Comparison of ENCODE assay signal across 35 cellular contexts in the genomic region with DNA sequence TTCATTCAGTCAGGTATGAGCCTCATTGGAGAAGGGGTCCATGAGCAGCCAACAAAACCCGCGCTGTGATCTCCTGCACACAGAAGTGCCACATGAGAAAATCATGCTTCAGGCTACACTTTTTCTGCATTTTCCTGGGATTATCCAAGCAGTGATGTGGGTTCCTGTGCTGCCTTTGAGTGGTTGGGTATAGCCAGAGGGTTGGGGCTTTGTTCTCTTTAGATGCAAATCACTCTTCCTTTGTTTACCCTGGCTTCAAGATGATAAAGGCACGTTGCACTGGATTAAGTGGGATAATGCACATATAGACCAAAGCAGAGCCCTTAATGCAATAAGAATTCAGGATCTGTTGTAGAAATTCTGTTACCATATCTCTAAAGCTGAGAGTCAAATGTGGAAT. TPM values are rescaled to one million over a fixed set of nuclear protein-coding genes. Genes with fewer than 3 reads are reported as not detected.
"Had no signal": no experiment of that assay in that cellular context is flagged by ENCODE, and none has a peak within 500 bp of the region (broad histone marks: within the 10 kb centered on the region; RNA-seq: fewer than 3 reads in every experiment).

No MANE protein-coding gene starts in this region.

- H3K4me3 ChIP-seq: pancreas, prostate gland, sigmoid colon, upper lobe of left lung, vagina had no signal

- H3K27ac Mint-ChIP-seq: activated naive CD4-positive, alpha-beta T cell treated with anti-CD3 and anti-CD28 coated beads, Interleukin-2, amount 10 ng/mL, durations not matched to agents 7 days and 5 days; activated naive CD8-positive, alpha-beta T cell treated with anti-CD3 and anti-CD28 coated beads, Interleukin-2, amount 10 ng/mL, durations not matched to agents 7 days and 5 days; naive B cell; stimulated activated memory B cell treated with anti-CD40 and anti-IgM and Interleukin-4, amounts not matched to agents 10 μg/mL and 1 μg/mL and 100 μg/mL, for 72 hours; stimulated activated naive CD8-positive, alpha-beta T cell treated with anti-CD3 and anti-CD28 coated beads, Interleukin-15, amount 100 ng/mL, for 72 hours had no signal

- H3K9me3 Mint-ChIP-seq: activated naive CD4-positive, alpha-beta T cell treated with anti-CD3 and anti-CD28 coated beads, Interleukin-2, amount 10 ng/mL, durations not matched to agents 7 days and 5 days; stimulated activated memory B cell treated with anti-CD40 and anti-IgM and Interleukin-4, amounts not matched to agents 10 μg/mL and 1 μg/mL and 100 μg/mL, for 72 hours; stimulated activated naive CD8-positive, alpha-beta T cell treated with anti-CD3 and anti-CD28 coated beads, Interleukin-15, amount 100 ng/mL, for 72 hours had no signal

- H3K4me3 Mint-ChIP-seq: activated naive CD4-positive, alpha-beta T cell treated with anti-CD3 and anti-CD28 coated beads, Interleukin-2, amount 10 ng/mL, durations not matched to agents 7 days and 5 days; activated naive CD8-positive, alpha-beta T cell treated with anti-CD3 and anti-CD28 coated beads, Interleukin-2, amount 10 ng/mL, durations not matched to agents 7 days and 5 days; naive B cell; stimulated activated memory B cell treated with anti-CD40 and anti-IgM and Interleukin-4, amounts not matched to agents 10 μg/mL and 1 μg/mL and 100 μg/mL, for 72 hours; stimulated activated naive CD8-positive, alpha-beta T cell treated with anti-CD3 and anti-CD28 coated beads, Interleukin-15, amount 100 ng/mL, for 72 hours had no signal

- H3K9me3 ChIP-seq: pancreas, prostate gland, sigmoid colon, upper lobe of left lung, vagina had no signal

- H3K27ac ChIP-seq: brain microvascular endothelial cell, pancreas, prostate gland, sigmoid colon, upper lobe of left lung, vagina had no signal

- H3K27me3 Mint-ChIP-seq: activated naive CD4-positive, alpha-beta T cell treated with anti-CD3 and anti-CD28 coated beads, Interleukin-2, amount 10 ng/mL, durations not matched to agents 7 days and 5 days; activated naive CD8-positive, alpha-beta T cell treated with anti-CD3 and anti-CD28 coated beads, Interleukin-2, amount 10 ng/mL, durations not matched to agents 7 days and 5 days; naive B cell; stimulated activated memory B cell treated with anti-CD40 and anti-IgM and Interleukin-4, amounts not matched to agents 10 μg/mL and 1 μg/mL and 100 μg/mL, for 72 hours; stimulated activated naive CD8-positive, alpha-beta T cell treated with anti-CD3 and anti-CD28 coated beads, Interleukin-15, amount 100 ng/mL, for 72 hours had no signal

- H3K36me3 ChIP-seq: brain microvascular endothelial cell, pancreas, prostate gland, sigmoid colon, upper lobe of left lung had no signal

- FAIRE-seq: astrocyte, endothelial cell of umbilical vein, keratinocyte, pancreas, small intestine had no signal

- DNase-seq: activated CD4-positive, alpha-beta T cell treated with anti-CD3 and anti-CD28 coated beads for 4 hours; activated CD4-positive, alpha-beta T cell treated with anti-CD3 and anti-CD28 coated beads, Interleukin-2, amount 50 U/mL, for 4 hours; activated CD8-positive, alpha-beta memory T cell treated with anti-CD3 and anti-CD28 coated beads, Interleukin-2, amount 50 U/mL, for 4 hours; activated gamma-delta T cell; activated naive CD4-positive, alpha-beta T cell treated with anti-CD3 and anti-CD28 coated beads, Interleukin-2, amount 10 ng/mL, durations not matched to agents 7 days and 5 days; activated naive CD8-positive, alpha-beta T cell treated with anti-CD3 and anti-CD28 coated beads, Interleukin-2, amount 10 ng/mL, durations not matched to agents 7 days and 5 days; activated T-cell treated with anti-CD3 and anti-CD28 coated beads, Interleukin-2, amount 50 U/mL, for 1 hour; amniotic stem cell; brain microvascular endothelial cell; foreskin fibroblast; head of caudate nucleus; hypothalamus; left cardiac atrium; left ventricle myocardium superior; naive B cell; nucleus accumbens; pancreas; retina; sigmoid colon; small intestine; stimulated activated CD4-positive, alpha-beta T cell treated with anti-CD3 and anti-CD28 coated beads, Interleukin-4, amount 100 ng/mL, for 24 hours; stimulated activated naive CD8-positive, alpha-beta T cell treated with anti-CD3 and anti-CD28 coated beads, Interleukin-15, amount 100 ng/mL, for 72 hours; substantia nigra; upper lobe of left lung had no signal

- H3K27me3 ChIP-seq: brain microvascular endothelial cell, pancreas, sigmoid colon, upper lobe of left lung, vagina had no signal

- H3K4me1 Mint-ChIP-seq: activated naive CD4-positive, alpha-beta T cell treated with anti-CD3 and anti-CD28 coated beads, Interleukin-2, amount 10 ng/mL, durations not matched to agents 7 days and 5 days; activated naive CD8-positive, alpha-beta T cell treated with anti-CD3 and anti-CD28 coated beads, Interleukin-2, amount 10 ng/mL, durations not matched to agents 7 days and 5 days; naive B cell had no signal

- H3K4me1 ChIP-seq: prostate gland, upper lobe of left lung had no signal

- ATAC-seq: esophagus mucosa; left cardiac atrium; left ventricle myocardium superior; pancreas; stimulated activated memory B cell treated with anti-CD40 and anti-IgM and Interleukin-4, amounts not matched to agents 10 μg/mL and 1 μg/mL and 100 μg/mL, for 72 hours; stimulated activated naive CD8-positive, alpha-beta T cell treated with anti-CD3 and anti-CD28 coated beads, Interleukin-15, amount 100 ng/mL, for 72 hours had no signal

- H3K36me3 Mint-ChIP-seq: activated naive CD4-positive, alpha-beta T cell treated with anti-CD3 and anti-CD28 coated beads, Interleukin-2, amount 10 ng/mL, durations not matched to agents 7 days and 5 days; naive B cell; stimulated activated memory B cell treated with anti-CD40 and anti-IgM and Interleukin-4, amounts not matched to agents 10 μg/mL and 1 μg/mL and 100 μg/mL, for 72 hours had no signal

RNA-seq across cellular contexts. Expression of a gene that starts 18.7 kb away (rescaled TPM):
- total RNA-seq: activated CD8-positive, alpha-beta memory T cell treated with anti-CD3 and anti-CD28 coated beads for 36 hours; activated naive CD8-positive, alpha-beta T cell treated with anti-CD3 and anti-CD28 coated beads, Interleukin-2, amount 10 ng/mL, durations not matched to agents 7 days and 5 days; endothelial cell of umbilical vein; lung microvascular endothelial cell; T-helper 1 cell treated with Interleukin-12 subunit alpha and Interleukin-12 subunit beta and Interleukin-4 antibody, amounts not matched to agents 30 ng/mL and 1 ng/mL, for 36 hours had no signal
- polyA plus RNA-seq: neural cell had no signal

RNA-seq across cellular contexts. Expression of a gene that starts 34.7 kb away (rescaled TPM):
- total RNA-seq: activated CD8-positive, alpha-beta memory T cell treated with anti-CD3 and anti-CD28 coated beads for 36 hours; activated naive CD8-positive, alpha-beta T cell treated with anti-CD3 and anti-CD28 coated beads, Interleukin-2, amount 10 ng/mL, durations not matched to agents 7 days and 5 days; astrocyte; endothelial cell of umbilical vein; lung microvascular endothelial cell; T-helper 1 cell treated with Interleukin-12 subunit alpha and Interleukin-12 subunit beta and Interleukin-4 antibody, amounts not matched to agents 30 ng/mL and 1 ng/mL, for 36 hours had no signal
- polyA plus RNA-seq: endothelial cell of umbilical vein had no signal
